8 cellular contexts compared by ENCODE assay signal in genomic region chr19:49808762-49809154, GRCh38. TPM values are rescaled to one million over a fixed set of nuclear protein-coding genes. Genes with fewer than 3 reads are reported as not detected.
DNase-seq lines count a peak whose midpoint lies in the region; ATAC-seq and TF ChIP-seq lines count a peak whose summit lies in the region.

No MANE protein-coding gene starts in this region.

- intact Hi-C loops in head of caudate nucleus (cut with DNase I), result no loop called here

- H3K9me3 ChIP-seq in subcutaneous abdominal adipose tissue (ENCODE audit: control insufficient read depth in 5 of 5, low read length in 5 of 5), result no peaks in the 10 kb centered on the region

- peak overlapping the region in 4 of 5 donors; percentile 40 to 83 (median 76) for H3K9ac ChIP-seq in subcutaneous abdominal adipose tissue (ENCODE audit: low read length in 5 of 5)

- POLR2A ChIA-PET in activated naive CD8-positive, alpha-beta T cell treated with anti-CD3 and anti-CD28 coated beads, Interleukin-2, amount 10 ng/mL, durations not matched to agents 7 days and 5 days (lab: Charles Lee), result interaction anchor here (0.6 to 1.6 kb wide), 2 partner anchors 9 to 10 kb away, joined by 3 to 4 read pairs; partner anchors contain the start of gene MED25

- H3K4me1 ChIP-seq in ACC112 (ENCODE audit: control insufficient read depth, insufficient read depth, low read length, unreplicated experiment) (peaks cover 4% of the 10 kb centered on the region), subcutaneous abdominal adipose tissue (ENCODE audit: control insufficient read depth in 5 of 5, insufficient read depth in 5 of 5, low read length in 5 of 5) (peaks cover 11 to 40% (median 31%) of the 10 kb centered on the region in 5 donors)

- no peaks in the 10 kb centered on the region for H3K9me3 Mint-ChIP-seq in activated naive CD8-positive, alpha-beta T cell treated with anti-CD3 and anti-CD28 coated beads, Interleukin-2, amount 10 ng/mL, durations not matched to agents 7 days and 5 days

- peak overlapping the region; percentile 45 for H2AFZ ChIP-seq in ACC112 (ENCODE audit: low read length, unreplicated experiment)

- peak; percentile 6 for ATAC-seq in activated naive CD8-positive, alpha-beta T cell treated with anti-CD3 and anti-CD28 coated beads, Interleukin-2, amount 10 ng/mL, durations not matched to agents 7 days and 5 days (ENCODE audit: low read depth)
- ATAC-seq in HG03175 (IDR thresholded peaks at IDR 0.05; ENCODE audit: unreplicated experiment), result no peak

- H3K36me3 ChIP-seq in ACC112 (ENCODE audit: insufficient read depth, low read length) (peaks cover 4% of the 10 kb centered on the region; the same call in 1 of the 2 replicates), subcutaneous abdominal adipose tissue (ENCODE audit: control insufficient read depth in 5 of 5, insufficient read depth in 5 of 5, low read length in 5 of 5) (peaks cover 0 to 39% (median 21%) of the 10 kb centered on the region in 5 donors)

- H3K27me3 ChIP-seq in ACC112 (ENCODE audit: insufficient read depth, low read length), result no peaks in the 10 kb centered on the region
- no peaks in the 10 kb centered on the region for H3K27me3 ChIP-seq in subcutaneous abdominal adipose tissue (ENCODE audit: control insufficient read depth in 5 of 5, insufficient read depth in 4 of 5, low read length in 5 of 5)

- peak overlapping the region; percentile 82 for H3K27ac Mint-ChIP-seq in activated naive CD8-positive, alpha-beta T cell treated with anti-CD3 and anti-CD28 coated beads, Interleukin-2, amount 10 ng/mL, durations not matched to agents 7 days and 5 days

- no peaks in the 10 kb centered on the region for H3K27me3 Mint-ChIP-seq in activated naive CD8-positive, alpha-beta T cell treated with anti-CD3 and anti-CD28 coated beads, Interleukin-2, amount 10 ng/mL, durations not matched to agents 7 days and 5 days

- H3K36me3 Mint-ChIP-seq in activated naive CD8-positive, alpha-beta T cell treated with anti-CD3 and anti-CD28 coated beads, Interleukin-2, amount 10 ng/mL, durations not matched to agents 7 days and 5 days, result peaks cover 6% of the 10 kb centered on the region

- no peak for TF ChIP-seq CTCF in HFF-Myc (IDR thresholded peaks at IDR 0.05; ENCODE audit: low read depth, low read length, missing control alignments)

- peak overlapping the region; percentile 83 for H3K4me3 Mint-ChIP-seq in activated naive CD8-positive, alpha-beta T cell treated with anti-CD3 and anti-CD28 coated beads, Interleukin-2, amount 10 ng/mL, durations not matched to agents 7 days and 5 days

- no peaks in the 10 kb centered on the region for H3K79me2 ChIP-seq in ACC112 (ENCODE audit: control insufficient read depth, insufficient read depth, low read length, unreplicated experiment)

- DNase-seq in HFF-Myc (ENCODE audit: extremely low read depth, low read depth) (no peak), SW480 (ENCODE audit: low spot score) (peak; percentile 59), head of caudate nucleus (peak; percentile 79 to 94 (median 90)), occipital lobe (lab: John Stamatoyannopoulos, UW) (peak; percentile 74)
- DNase-seq in activated naive CD8-positive, alpha-beta T cell treated with anti-CD3 and anti-CD28 coated beads, Interleukin-2, amount 10 ng/mL, durations not matched to agents 7 days and 5 days, result peak; percentile 86

- H3K27ac ChIP-seq in ACC112 (ENCODE audit: low read depth, low read length) (no peak overlapping the region), subcutaneous abdominal adipose tissue (ENCODE audit: low read depth, low read length) (peak overlapping the region; percentile 50)

- H3K4me1 Mint-ChIP-seq in activated naive CD8-positive, alpha-beta T cell treated with anti-CD3 and anti-CD28 coated beads, Interleukin-2, amount 10 ng/mL, durations not matched to agents 7 days and 5 days, result peaks cover 31% of the 10 kb centered on the region

- H3K4me3 ChIP-seq in ACC112 (ENCODE audit: low read depth, low read length) (peak overlapping the region; percentile 74), HFF-Myc (replicated peaks; ENCODE audit: low read depth, low read length) (peak overlapping the region; percentile 49), subcutaneous abdominal adipose tissue (ENCODE audit: low read depth in 1 of 5, low read length in 5 of 5) (peak overlapping the region; percentile 39 to 87 (median 81))

RNA-seq across cellular contexts. Expression of gene FUZ, which starts 4.3 kb away (rescaled TPM):
- 10 to 100 TPM; 30.0 to 31.3 TPM for total RNA-seq in activated naive CD8-positive, alpha-beta T cell treated with anti-CD3 and anti-CD28 coated beads, Interleukin-2, amount 10 ng/mL, durations not matched to agents 7 days and 5 days
- 21.7 TPM for total RNA-seq in occipital lobe

RNA-seq across cellular contexts. Expression of gene MED25, which starts 9.3 kb away (rescaled TPM):
- total RNA-seq in activated naive CD8-positive, alpha-beta T cell treated with anti-CD3 and anti-CD28 coated beads, Interleukin-2, amount 10 ng/mL, durations not matched to agents 7 days and 5 days, result 10 to 100 TPM; 60.4 to 66.3 TPM
- total RNA-seq in occipital lobe, result 12.8 TPM

RNA-seq across cellular contexts. Expression of gene AP2A1, which starts 42.0 kb away (rescaled TPM):
- total RNA-seq in activated naive CD8-positive, alpha-beta T cell treated with anti-CD3 and anti-CD28 coated beads, Interleukin-2, amount 10 ng/mL, durations not matched to agents 7 days and 5 days, result 10 to 100 TPM; 81.6 to 87.7 TPM
- 49.0 TPM for total RNA-seq in occipital lobe

RNA-seq across cellular contexts. Expression of gene PTOV1, which starts 42.2 kb away (rescaled TPM):
- total RNA-seq in activated naive CD8-positive, alpha-beta T cell treated with anti-CD3 and anti-CD28 coated beads, Interleukin-2, amount 10 ng/mL, durations not matched to agents 7 days and 5 days, result 100 to 1,000 TPM in 1 of 2 experiments, 10 to 100 TPM in 1; 99.7 to 102 TPM
- total RNA-seq in occipital lobe, result 99.2 TPM

RNA-seq across cellular contexts. Expression of gene TSKS, which starts 45.7 kb away (rescaled TPM):
- total RNA-seq in activated naive CD8-positive, alpha-beta T cell treated with anti-CD3 and anti-CD28 coated beads, Interleukin-2, amount 10 ng/mL, durations not matched to agents 7 days and 5 days, result 1 to 10 TPM; 2.0 to 2.4 TPM
- 0.31 TPM for total RNA-seq in occipital lobe
